Comparison of ENCODE assay signal across 8 cellular contexts in genomic region chr15:23038741-23039150, GRCh38. TPM values are rescaled to one million over a fixed set of nuclear protein-coding genes. Genes with fewer than 3 reads are reported as not detected.
DNase-seq lines count a peak whose midpoint lies in the region; ATAC-seq and TF ChIP-seq lines count a peak whose summit lies in the region.

No MANE protein-coding gene starts in this region.

- ATAC-seq in GM19438 (IDR thresholded peaks at IDR 0.05; ENCODE audit: low read depth, unreplicated experiment): peak; percentile 7
- ATAC-seq in HG03460 (IDR thresholded peaks at IDR 0.05; ENCODE audit: unreplicated experiment): peak; percentile 25
- peak; percentile 28 for ATAC-seq in SK-N-SH treated with all-trans-retinoic acid at 6 μM for 48 hours

- H3K36me3 ChIP-seq in esophagus muscularis mucosa (peaks cover 5 to 29% (median 20%) of the 10 kb centered on the region in 4 donors), neuron (ENCODE audit: insufficient read depth, low read length) (peaks cover 21% of the 10 kb centered on the region)

- H2AFZ ChIP-seq in neuron (ENCODE audit: low read depth, low read length): peak overlapping the region; percentile 79

- H3K27me3 ChIP-seq in esophagus muscularis mucosa (no peaks in the 10 kb centered on the region), neuron (ENCODE audit: insufficient read depth, low read length) (no peaks in the 10 kb centered on the region)

- H3K4me1 ChIP-seq in esophagus muscularis mucosa (peaks cover 12 to 27% (median 22%) of the 10 kb centered on the region in 4 donors), neuron (ENCODE audit: insufficient read depth, low read length) (peaks cover 8% of the 10 kb centered on the region)

- H3K27ac ChIP-seq in esophagus muscularis mucosa (replicated peaks in 1 of 4): peak overlapping the region; percentile 79 to 92 (median 88)

- DNase-seq in Daoy (ENCODE audit: low read depth) (peak; percentile 51), esophagus muscularis mucosa (ENCODE audit: extremely low spot score) (no peak), putamen (ENCODE audit: low spot score) (no peak), islet precursor cell (no peak)

- H3K4me3 ChIP-seq in esophagus muscularis mucosa (peak overlapping the region; percentile 75 to 96 (median 82)), neuron (ENCODE audit: low read length) (peak overlapping the region; percentile 76)

- no peak for TF ChIP-seq POLR2A in esophagus muscularis mucosa (IDR thresholded peaks at IDR 0.05; ENCODE audit: low read depth)

- no peaks in the 10 kb centered on the region for H3K9me3 ChIP-seq in esophagus muscularis mucosa
- H3K9me3 ChIP-seq in neuron (ENCODE audit: low read length): peaks cover 2% of the 10 kb centered on the region

- no peak for TF ChIP-seq EP300 in esophagus muscularis mucosa (IDR thresholded peaks at IDR 0.05)

- intact Hi-C loops in esophagus muscularis mucosa (cut with DNase I): loop anchor here (5.0 kb wide), 1 partner anchor 429 kb away; no protein-coding TSS in a partner anchor

- WGBS in esophagus muscularis mucosa: 3% methylated on average over 14 of the region's 14 CpGs

- TF ChIP-seq CTCF in esophagus muscularis mucosa (IDR thresholded peaks at IDR 0.05): no peak

TF ChIP-seq in SK-N-SH treated with all-trans-retinoic acid at 6 μM for 48 hours, 23 proteins besides CTCF, POLR2A, EP300 and RAD21:
- TF ChIP-seq CREB5 (CRISPR knock-in tag; IDR thresholded peaks at IDR 0.05; ENCODE audit: low read depth): no peak
- no peak for TF ChIP-seq TCF4 (CRISPR knock-in tag; IDR thresholded peaks at IDR 0.05; ENCODE audit: borderline replicate concordance)
- TF ChIP-seq, protein P1, sequence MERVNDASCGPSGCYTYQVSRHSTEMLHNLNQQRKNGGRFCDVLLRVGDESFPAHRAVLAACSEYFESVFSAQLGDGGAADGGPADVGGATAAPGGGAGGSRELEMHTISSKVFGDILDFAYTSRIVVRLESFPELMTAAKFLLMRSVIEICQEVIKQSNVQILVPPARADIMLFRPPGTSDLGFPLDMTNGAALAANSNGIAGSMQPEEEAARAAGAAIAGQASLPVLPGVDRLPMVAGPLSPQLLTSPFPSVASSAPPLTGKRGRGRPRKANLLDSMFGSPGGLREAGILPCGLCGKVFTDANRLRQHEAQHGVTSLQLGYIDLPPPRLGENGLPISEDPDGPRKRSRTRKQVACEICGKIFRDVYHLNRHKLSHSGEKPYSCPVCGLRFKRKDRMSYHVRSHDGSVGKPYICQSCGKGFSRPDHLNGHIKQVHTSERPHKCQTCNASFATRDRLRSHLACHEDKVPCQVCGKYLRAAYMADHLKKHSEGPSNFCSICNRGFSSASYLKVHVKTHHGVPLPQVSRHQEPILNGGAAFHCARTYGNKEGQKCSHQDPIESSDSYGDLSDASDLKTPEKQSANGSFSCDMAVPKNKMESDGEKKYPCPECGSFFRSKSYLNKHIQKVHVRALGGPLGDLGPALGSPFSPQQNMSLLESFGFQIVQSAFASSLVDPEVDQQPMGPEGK (CRISPR knock-in tag; IDR thresholded peaks at IDR 0.05; ENCODE audit: borderline replicate concordance): no peak
- no peak for TF ChIP-seq CSRNP3 (CRISPR knock-in tag; IDR thresholded peaks at IDR 0.05)
- no peak for TF ChIP-seq ZNF70 (CRISPR knock-in tag; IDR thresholded peaks at IDR 0.05)
- no peak for TF ChIP-seq ZFP3 (CRISPR knock-in tag; IDR thresholded peaks at IDR 0.05)
- no peak for TF ChIP-seq ZNF8 (CRISPR knock-in tag; IDR thresholded peaks at IDR 0.05)
- TF ChIP-seq ESRRG (CRISPR knock-in tag; IDR thresholded peaks at IDR 0.05): no peak
- TF ChIP-seq BACH2 (CRISPR knock-in tag; IDR thresholded peaks at IDR 0.05; ENCODE audit: borderline replicate concordance): no peak
- no peak for TF ChIP-seq ZFP30 (CRISPR knock-in tag; IDR thresholded peaks at IDR 0.05)
- no peak for TF ChIP-seq PPARA (CRISPR knock-in tag; IDR thresholded peaks at IDR 0.05; ENCODE audit: borderline replicate concordance)
- TF ChIP-seq TOX (CRISPR knock-in tag; IDR thresholded peaks at IDR 0.05; ENCODE audit: borderline replicate concordance): no peak
- TF ChIP-seq ISL1 (CRISPR knock-in tag; IDR thresholded peaks at IDR 0.05): no peak
- no peak for TF ChIP-seq RARB (CRISPR knock-in tag; IDR thresholded peaks at IDR 0.05)
TF ChIP-seq in SK-N-SH treated with all-trans-retinoic acid at 6 μM for 48 hours: peak in this region for 0.

RNA-seq across cellular contexts. Expression of gene TUBGCP5, which starts 0.6 kb away (rescaled TPM):
- 17.2 and 18.5 TPM in 2 replicates for total RNA-seq in Daoy (2014; rRNA removed; shearing (Covaris generic))
- 10 to 100 TPM in 3 of 4 donors, 1 to 10 TPM in 1; 8.1 to 18.3 (median 14.1) TPM for total RNA-seq in esophagus muscularis mucosa

RNA-seq across cellular contexts. Expression of gene CYFIP1, which starts 58.6 kb away (rescaled TPM):
- total RNA-seq in Daoy (2014; rRNA removed; shearing (Covaris generic)): 55.8 and 80.3 TPM in 2 replicates
- total RNA-seq in esophagus muscularis mucosa: 100 to 1,000 TPM in 2 of 4 donors, 10 to 100 TPM in 2; 86.8 to 131 (median 105) TPM
